Comparison of ENCODE assay signal across 9 cellular contexts in genomic region chr3:12287727-12288465, GRCh38. TPM values are rescaled to one million over a fixed set of nuclear protein-coding genes. Genes with fewer than 3 reads are reported as not detected.
A peak's percentile ranks its signal among the peaks of the same experiment; 100 is the strongest.
DNase-seq lines count a peak whose midpoint lies in the region; ATAC-seq and TF ChIP-seq lines count a peak whose summit lies in the region.
"Had no signal": no experiment of that assay in that cellular context is flagged by ENCODE, and none has a peak within 500 bp of the region (broad histone marks: within the 10 kb centered on the region; RNA-seq: fewer than 3 reads in every experiment).

No MANE protein-coding gene starts in this region.

- H3K4me1 ChIP-seq in suprapubic skin, result peaks cover 21% of the 10 kb centered on the region

- no peak for TF ChIP-seq RAD21 in Ishikawa (IDR thresholded peaks at IDR 0.05; ENCODE audit: low read depth)

- peak overlapping the region; percentile 82 for H3K27ac ChIP-seq in suprapubic skin
- H3K27ac ChIP-seq: KMS-11 had no signal

- H3K36me3 ChIP-seq in suprapubic skin, result no peaks in the 10 kb centered on the region

- no peak for ATAC-seq in GM18868 (IDR thresholded peaks at IDR 0.05; ENCODE audit: unreplicated experiment)
- ATAC-seq in HG03097 (IDR thresholded peaks at IDR 0.05; ENCODE audit: low FRiP score, unreplicated experiment), result no peak

- H3K4me3 ChIP-seq in cardiac fibroblast (replicated peaks in 1 of 2; ENCODE audit: low read depth in 2 of 2, low read length in 2 of 2), result peak overlapping the region; percentile 83 to 93
- H3K4me3 ChIP-seq in suprapubic skin, result peak overlapping the region; percentile 85

- TF ChIP-seq CTCF in cardiac fibroblast (IDR thresholded peaks at IDR 0.05; ENCODE audit: low read depth, low read length) (no peak), suprapubic skin (IDR thresholded peaks at IDR 0.05) (no peak)

- TF ChIP-seq POLR2A in suprapubic skin (IDR thresholded peaks at IDR 0.05), result no peak

- no peak for TF ChIP-seq EP300 in Ishikawa (IDR thresholded peaks at IDR 0.05; ENCODE audit: borderline replicate concordance)
- no peak for TF ChIP-seq EP300 in suprapubic skin (IDR thresholded peaks at IDR 0.05)

- no peaks in the 10 kb centered on the region for H3K9me3 ChIP-seq in suprapubic skin

- DNase-seq in EL (peak; percentile 37), cardiac fibroblast (ENCODE audit: low read depth in 2 of 2) (peak; percentile 31 to 67), left kidney (ENCODE audit: low read depth, low spot score) (peak; percentile 75), suprapubic skin (ENCODE audit: low spot score in 2 of 2) (peak in 1 of 2 donors; percentile 67), NCI-H510A treated with DMSO at 0.1 percent for 48 hours (lab: John Stamatoyannopoulos, UW) (no peak)

- no CpG with 5 or more reads among the region's 100 CpGs for WGBS in suprapubic skin

- H3K27me3 ChIP-seq in suprapubic skin, result peaks cover 19% of the 10 kb centered on the region

TF ChIP-seq in Ishikawa, 13 proteins besides CTCF, POLR2A, EP300 and RAD21:
- TF ChIP-seq CREB1 (IDR thresholded peaks at IDR 0.05; ENCODE audit: low read depth) (no peak), ZBTB7A (IDR thresholded peaks at IDR 0.05; ENCODE audit: low read depth) (peak; percentile 90)

RNA-seq across cellular contexts. Expression of gene PPARG, which starts 1.0 kb away (rescaled TPM):
- 10 to 100 TPM in 3 of 4 donors, 1 to 10 TPM in 1; 9.7 to 17.8 (median 11.7) TPM for total RNA-seq in suprapubic skin
